ENCODE assay signal across 8 cellular contexts in genomic region chr9:35115680-35116538, GRCh38. TPM values are rescaled to one million over a fixed set of nuclear protein-coding genes. Genes with fewer than 3 reads are reported as not detected.
DNase-seq lines count a peak whose midpoint lies in the region; ATAC-seq and TF ChIP-seq lines count a peak whose summit lies in the region.

ATOSB (minus strand) TSS chr9:35115862; CDS start chr9:35108274, 7,588 bp downstream.

- CTCF ChIA-PET in BJ (lab: Yijun Ruan, JAX) = interaction anchor here (0.6 to 3.4 kb wide), 22 partner anchors 14 to 531 kb away, joined by 3 to 29 read pairs (median 4); no protein-coding TSS in a partner anchor

- ATAC-seq in GM19324 (IDR thresholded peaks at IDR 0.05; ENCODE audit: low FRiP score, unreplicated experiment) (peak; percentile 63), HG03469 (IDR thresholded peaks at IDR 0.05; ENCODE audit: unreplicated experiment) (peak; percentile 36)

- intact Hi-C loops in activated CD4-positive, alpha-beta T cell treated with anti-CD3 and anti-CD28 coated beads, Interleukin-2, amount 10 ng/mL, durations not matched to agents 24 days and 14 days (cut with micrococcal nuclease) = loop anchor here (1.0 to 10.0 kb wide), 5 partner anchors 143 to 699 kb away; partner anchors contain the start of genes HINT2 and SPAG8

- DNase-seq in BJ (ENCODE audit: low read depth) (peak; percentile 83), NCI-H526 treated with DMSO at 0.1 percent for 48 hours (lab: John Stamatoyannopoulos, UW) (peak; percentile 86), cortex of kidney (lab: John Stamatoyannopoulos, UW) (peak; percentile 57), left kidney (ENCODE audit: low read depth, low spot score) (peak; percentile 99)
- DNase-seq in activated CD4-positive, alpha-beta T cell treated with anti-CD3 and anti-CD28 coated beads, Interleukin-2, amount 10 ng/mL, durations not matched to agents 24 days and 14 days = peak; percentile 98
- peak; percentile 93 for DNase-seq in stimulated activated CD4-positive, alpha-beta T cell treated with anti-CD3 and anti-CD28 coated beads, Interleukin-2, amount 100 ng/mL, for 24 hours

- peak within 1 kb of the TSS; percentile 62 for H3K4me3 ChIP-seq in BJ (ENCODE audit: low read depth, low read length)

- H3K36me3 ChIP-seq in BJ (ENCODE audit: control insufficient read depth, insufficient read depth, low read length) = no peaks in the 10 kb centered on the region

- POLR2A ChIA-PET in BJ (lab: Charles Lee) = interaction anchor here (0.6 to 0.8 kb wide), 2 partner anchors 23 to 36 kb away, joined by 3 read pairs; partner anchors contain the start of gene FANCG

- TF ChIP-seq CTCF in BJ (IDR thresholded peaks at IDR 0.05; ENCODE audit: insufficient read depth, low read depth, low read length) = no peak

- no peaks in the 10 kb centered on the region for H3K27me3 Mint-ChIP-seq in activated CD4-positive, alpha-beta T cell treated with anti-CD3 and anti-CD28 coated beads, Interleukin-2, amount 10 ng/mL, durations not matched to agents 24 days and 14 days

- H3K4me1 Mint-ChIP-seq in activated CD4-positive, alpha-beta T cell treated with anti-CD3 and anti-CD28 coated beads, Interleukin-2, amount 10 ng/mL, durations not matched to agents 24 days and 14 days = peaks cover 45% of the 10 kb centered on the region

- no peaks in the 10 kb centered on the region for H3K36me3 Mint-ChIP-seq in activated CD4-positive, alpha-beta T cell treated with anti-CD3 and anti-CD28 coated beads, Interleukin-2, amount 10 ng/mL, durations not matched to agents 24 days and 14 days (ENCODE audit: low read depth)

- peak within 1 kb of the TSS; percentile 94 for H3K27ac Mint-ChIP-seq in activated CD4-positive, alpha-beta T cell treated with anti-CD3 and anti-CD28 coated beads, Interleukin-2, amount 10 ng/mL, durations not matched to agents 24 days and 14 days

- H3K9me3 Mint-ChIP-seq in activated CD4-positive, alpha-beta T cell treated with anti-CD3 and anti-CD28 coated beads, Interleukin-2, amount 10 ng/mL, durations not matched to agents 24 days and 14 days = no peaks in the 10 kb centered on the region

- no peaks in the 10 kb centered on the region for H3K27me3 ChIP-seq in BJ (ENCODE audit: control insufficient read depth, insufficient read depth, low read length)

- H3K4me3 Mint-ChIP-seq in activated CD4-positive, alpha-beta T cell treated with anti-CD3 and anti-CD28 coated beads, Interleukin-2, amount 10 ng/mL, durations not matched to agents 24 days and 14 days = peak within 1 kb of the TSS; percentile 91

RNA-seq across cellular contexts. Expression of gene ATOSB, which starts in this region (rescaled TPM):
- polyA plus RNA-seq in BJ (2011; rRNA removed) = 41.0 and 51.0 TPM in 2 replicates
- 26.1 and 33.2 TPM in 2 replicates for polyA minus RNA-seq in BJ (2011; rRNA and poly(A)+ RNA removed)
- total RNA-seq in activated CD4-positive, alpha-beta T cell treated with anti-CD3 and anti-CD28 coated beads, Interleukin-2, amount 10 ng/mL, durations not matched to agents 24 days and 14 days = 3.7 and 4.7 TPM in 2 replicates

Comparison
In these comparisons a context has a peak if more than half of its experiments do, and no peak if none do; other contexts are left out.
1. Peak in every context shown above with its lines: DNase-seq, ATAC-seq and H3K4me3 ChIP-seq.